In genomic region chr17:77863814-77864161, GRCh38 we compare ENCODE assay signal across 9 cellular contexts.
DNase-seq lines count a peak whose midpoint lies in the region; ATAC-seq, FAIRE-seq and TF ChIP-seq lines count a peak whose summit lies in the region.
"Had no signal": no experiment of that assay in that cellular context is flagged by ENCODE, and none has a peak within 500 bp of the region (broad histone marks: within the 10 kb centered on the region; RNA-seq: fewer than 3 reads in every experiment).

No MANE protein-coding gene starts in this region.

- CTCF ChIA-PET in naive thymus-derived CD4-positive, alpha-beta T cell (lab: Charles Lee) = no interaction called here

- H3K9me3 Mint-ChIP-seq in chondrocyte (ENCODE audit: low read depth) = no peaks in the 10 kb centered on the region
- H3K9me3 Mint-ChIP-seq in naive thymus-derived CD4-positive, alpha-beta T cell = peaks cover 0 to 7% (median 0%) of the 10 kb centered on the region in 11 donors

- H3K27ac ChIP-seq in BLaER1 = no peak overlapping the region
- H3K27ac ChIP-seq in naive thymus-derived CD4-positive, alpha-beta T cell (ENCODE audit: low read depth, low read length) = no peak overlapping the region

- intact Hi-C loops in naive thymus-derived CD4-positive, alpha-beta T cell (cut with micrococcal nuclease) = no loop called here

- H3K4me3 ChIP-seq in BLaER1 = peak overlapping the region; percentile 10; the same call in 1 of the 2 replicates
- no peak overlapping the region for H3K4me3 ChIP-seq in naive thymus-derived CD4-positive, alpha-beta T cell (ENCODE audit: low read length)

- H3K4me2 ChIP-seq in BLaER1 = peak overlapping the region; percentile 89

- H3K27me3 ChIP-seq in BLaER1 = peaks cover 7% of the 10 kb centered on the region
- no peaks in the 10 kb centered on the region for H3K27me3 ChIP-seq in naive thymus-derived CD4-positive, alpha-beta T cell (ENCODE audit: control insufficient read depth in 2 of 2, insufficient read depth in 2 of 2, low read length in 2 of 2)

- H3K36me3 Mint-ChIP-seq in chondrocyte (ENCODE audit: low read depth) = no peaks in the 10 kb centered on the region
- H3K36me3 Mint-ChIP-seq in naive thymus-derived CD4-positive, alpha-beta T cell = no peaks in the 10 kb centered on the region

- H3K4me3 Mint-ChIP-seq in chondrocyte (ENCODE audit: unreplicated experiment) = no peak overlapping the region
- H3K4me3 Mint-ChIP-seq in naive thymus-derived CD4-positive, alpha-beta T cell = peak overlapping the region in 2 of 10 donors; percentile 21 to 56

- FAIRE-seq in HTR-8/SVneo (lab: Jason Lieb, UNC) = no peak

- DNase-seq in MV-4-11 (lab: John Stamatoyannopoulos, UW) (peak; percentile 80), chondrocyte (ENCODE audit: low spot score) (peak; percentile 87), HTR-8/SVneo (ENCODE audit: insufficient read length, low spot score) (no peak), KG1 (lab: John Stamatoyannopoulos, UW) (no peak), KBM-7 (no peak)
- no peak for DNase-seq in naive thymus-derived CD4-positive, alpha-beta T cell
- DNase-seq: DND-41 had no signal

- no peaks in the 10 kb centered on the region for H3K9me3 ChIP-seq in BLaER1
- no peaks in the 10 kb centered on the region for H3K9me3 ChIP-seq in naive thymus-derived CD4-positive, alpha-beta T cell (ENCODE audit: control insufficient read depth in 2 of 3, low read length in 3 of 3)

- TF ChIP-seq CTCF in chondrocyte (IDR thresholded peaks at IDR 0.05) = no peak

- peaks cover 34% of the 10 kb centered on the region for H4K20me1 ChIP-seq in BLaER1

- peaks cover 70% of the 10 kb centered on the region for H3K4me1 ChIP-seq in BLaER1
- peaks cover 0 to under 1% of the 10 kb centered on the region in 2 donors for H3K4me1 ChIP-seq in naive thymus-derived CD4-positive, alpha-beta T cell (ENCODE audit: control insufficient read depth in 2 of 2, insufficient read depth in 2 of 2, low read length in 2 of 2)

- POLR2A ChIA-PET in naive thymus-derived CD4-positive, alpha-beta T cell (lab: Charles Lee) = interaction anchor here (0.8 to 1.6 kb wide), 2 partner anchors 22 to 94 kb away, joined by 3 to 8 read pairs; partner anchors contain the start of gene TNRC6C

- H3K36me3 ChIP-seq in BLaER1 = no peaks in the 10 kb centered on the region
- H3K36me3 ChIP-seq in naive thymus-derived CD4-positive, alpha-beta T cell (ENCODE audit: control insufficient read depth in 2 of 3, insufficient read depth in 3 of 3, low read length in 3 of 3) = no peaks in the 10 kb centered on the region

- ATAC-seq in naive thymus-derived CD4-positive, alpha-beta T cell = peak; percentile 83
- no peak for ATAC-seq in GM18861 (IDR thresholded peaks at IDR 0.05; ENCODE audit: unreplicated experiment)

- peaks cover 8% of the 10 kb centered on the region for H3K4me1 Mint-ChIP-seq in chondrocyte (ENCODE audit: low read depth)
- peaks cover 13 to 36% (median 18%) of the 10 kb centered on the region in 7 donors for H3K4me1 Mint-ChIP-seq in naive thymus-derived CD4-positive, alpha-beta T cell

- H3K27me3 Mint-ChIP-seq in chondrocyte (ENCODE audit: low read depth) = peaks cover 47% of the 10 kb centered on the region
- H3K27me3 Mint-ChIP-seq in naive thymus-derived CD4-positive, alpha-beta T cell = peaks cover 0 to 26% (median 0%) of the 10 kb centered on the region in 5 donors

- no peak overlapping the region for H3K9ac ChIP-seq in BLaER1

- in situ Hi-C loops in KBM-7 (cut with MboI; ENCODE audit: low pct_unique_long_range_greater_than_20kb, low sequenced_read_pairs) = no loop called here

- H3K27ac Mint-ChIP-seq in chondrocyte (ENCODE audit: unreplicated experiment) = no peak overlapping the region
- peak overlapping the region in 1 of 9 donors; percentile 69 for H3K27ac Mint-ChIP-seq in naive thymus-derived CD4-positive, alpha-beta T cell

Comparison
In these comparisons a context has a peak if more than half of its experiments do, and no peak if none do; other contexts are left out.
1. DNase-seq: peak in MV-4-11 (single experiment) and chondrocyte (single experiment); none in naive thymus-derived CD4-positive, alpha-beta T cell (0 of 9), HTR-8/SVneo (single experiment), KG1 (single experiment) and KBM-7 (single experiment).